ENCODE assay signal across 27 cellular contexts in the genomic region with DNA sequence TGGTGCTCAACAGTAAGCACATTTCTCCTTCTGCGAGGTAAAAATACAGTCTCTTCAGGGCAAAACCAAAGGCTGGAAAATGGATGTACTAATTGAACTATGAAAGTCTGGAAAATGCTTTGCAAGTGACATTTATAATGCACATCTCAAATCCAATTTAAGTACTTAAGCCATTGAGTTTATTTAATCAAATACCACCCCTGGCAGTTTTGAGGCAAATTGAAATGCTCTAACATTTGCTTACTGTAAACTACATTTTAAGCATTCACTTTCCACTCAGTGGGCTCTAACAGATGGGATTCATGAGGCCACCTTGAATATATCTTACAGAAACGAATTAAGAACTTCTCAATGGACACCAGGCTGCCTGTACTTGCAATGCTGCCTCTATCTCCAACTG.
"Had no signal": no experiment of that assay in that cellular context is flagged by ENCODE, and none has a peak within 500 bp of the region (broad histone marks: within the 10 kb centered on the region; RNA-seq: fewer than 3 reads in every experiment).

No MANE protein-coding gene starts in this region.

- ATAC-seq: natural killer cell; psoas muscle; right cardiac atrium; right lobe of liver; stimulated activated effector memory CD8-positive, alpha-beta T cell treated with anti-CD3 and anti-CD28 coated beads, Interleukin-12 subunit alpha, Interleukin-12 subunit beta, amount 100 ng/mL, for 72 hours; stimulated activated naive B cell treated with anti-CD40 and anti-IgM and Interleukin-4, amounts not matched to agents 10 μg/mL and 1 μg/mL and 100 μg/mL, for 72 hours had no signal

- H3K36me3 ChIP-seq: neural progenitor cell, ovary, right lobe of liver, sigmoid colon, stomach, thoracic aorta, thyroid gland, tibial nerve, upper lobe of left lung had no signal

- H3K9ac ChIP-seq: neural progenitor cell, parathyroid adenoma had no signal

- H3K4me1 Mint-ChIP-seq: natural killer cell; stimulated activated effector memory CD8-positive, alpha-beta T cell treated with anti-CD3 and anti-CD28 coated beads, Interleukin-12 subunit alpha, Interleukin-12 subunit beta, amount 100 ng/mL, for 72 hours had no signal

- H3K27me3 ChIP-seq: neural progenitor cell, ovary, right lobe of liver, sigmoid colon, stomach, thyroid gland, tibial nerve, upper lobe of left lung had no signal

- H3K27ac Mint-ChIP-seq: natural killer cell; nephron; neural progenitor cell; progenitor cell of endocrine pancreas; stimulated activated effector memory CD8-positive, alpha-beta T cell treated with anti-CD3 and anti-CD28 coated beads, Interleukin-12 subunit alpha, Interleukin-12 subunit beta, amount 100 ng/mL, for 72 hours; stimulated activated naive B cell treated with anti-CD40 and anti-IgM and Interleukin-4, amounts not matched to agents 10 μg/mL and 1 μg/mL and 100 μg/mL, for 72 hours; stimulated activated naive CD8-positive, alpha-beta T cell treated with anti-CD3 and anti-CD28 coated beads, Interleukin-15, Interleukin-2, amounts not matched to agents 100 ng/mL and 50 ng/mL, for 24 hours had no signal

- H3K4me2 ChIP-seq: neural progenitor cell had no signal

- H3K9me3 Mint-ChIP-seq: natural killer cell; nephron; neural progenitor cell; stimulated activated effector memory CD8-positive, alpha-beta T cell treated with anti-CD3 and anti-CD28 coated beads, Interleukin-12 subunit alpha, Interleukin-12 subunit beta, amount 100 ng/mL, for 72 hours; stimulated activated naive B cell treated with anti-CD40 and anti-IgM and Interleukin-4, amounts not matched to agents 10 μg/mL and 1 μg/mL and 100 μg/mL, for 72 hours; stimulated activated naive CD8-positive, alpha-beta T cell treated with anti-CD3 and anti-CD28 coated beads, Interleukin-15, Interleukin-2, amounts not matched to agents 100 ng/mL and 50 ng/mL, for 24 hours had no signal

- H3K36me3 Mint-ChIP-seq: stimulated activated effector memory CD8-positive, alpha-beta T cell treated with anti-CD3 and anti-CD28 coated beads, Interleukin-12 subunit alpha, Interleukin-12 subunit beta, amount 100 ng/mL, for 72 hours had no signal

- H2AFZ ChIP-seq: neural progenitor cell, parathyroid adenoma had no signal

- H3K4me1 ChIP-seq: neural progenitor cell, parathyroid adenoma, psoas muscle, right lobe of liver, sigmoid colon, stomach, thyroid gland, tibial nerve, upper lobe of left lung had no signal

- H3K9me3 ChIP-seq: ovary, psoas muscle, right lobe of liver, sigmoid colon, stomach, thoracic aorta, thyroid gland, tibial nerve, upper lobe of left lung had no signal

- H3K79me2 ChIP-seq: parathyroid adenoma had no signal

- H3K4me3 Mint-ChIP-seq: natural killer cell; nephron; neural progenitor cell; stimulated activated effector memory CD8-positive, alpha-beta T cell treated with anti-CD3 and anti-CD28 coated beads, Interleukin-12 subunit alpha, Interleukin-12 subunit beta, amount 100 ng/mL, for 72 hours; stimulated activated naive B cell treated with anti-CD40 and anti-IgM and Interleukin-4, amounts not matched to agents 10 μg/mL and 1 μg/mL and 100 μg/mL, for 72 hours; stimulated activated naive CD8-positive, alpha-beta T cell treated with anti-CD3 and anti-CD28 coated beads, Interleukin-15, Interleukin-2, amounts not matched to agents 100 ng/mL and 50 ng/mL, for 24 hours had no signal

- DNase-seq: natural killer cell; occipital lobe; ovary; posterior cingulate gyrus; psoas muscle; right cardiac atrium; right lobe of liver; sigmoid colon; small intestine; stimulated activated CD4-positive, alpha-beta T cell treated with anti-CD3 and anti-CD28 coated beads, Interleukin-15, amount 100 ng/mL, for 24 hours; stimulated activated CD4-positive, alpha-beta T cell treated with anti-CD3 and anti-CD28 coated beads, Interleukin-2, amount 100 ng/mL, for 24 hours; stimulated activated CD4-positive, alpha-beta T cell treated with anti-CD3 and anti-CD28 coated beads, Interleukin-2, amount 100 ng/mL, for 48 hours; stimulated activated CD4-positive, alpha-beta T cell treated with anti-CD3 and anti-CD28 coated beads, Interleukin-4, amount 100 ng/mL, for 24 hours; stimulated activated naive B cell treated with anti-CD40 and anti-IgM and Interleukin-4, amounts not matched to agents 10 μg/mL and 1 μg/mL and 100 μg/mL, for 72 hours; stimulated activated naive CD4-positive, alpha-beta T cell treated with Interleukin-2 at 50 U/mL for 16 hours; stomach; thyroid gland; trophoblast cell had no signal

- H3K27me3 Mint-ChIP-seq: progenitor cell of endocrine pancreas; stimulated activated naive B cell treated with anti-CD40 and anti-IgM and Interleukin-4, amounts not matched to agents 10 μg/mL and 1 μg/mL and 100 μg/mL, for 72 hours; stimulated activated naive CD8-positive, alpha-beta T cell treated with anti-CD3 and anti-CD28 coated beads, Interleukin-15, Interleukin-2, amounts not matched to agents 100 ng/mL and 50 ng/mL, for 24 hours had no signal

- H3K27ac ChIP-seq: neural progenitor cell, ovary, parathyroid adenoma, psoas muscle, right lobe of liver, sigmoid colon, stomach, thoracic aorta, thyroid gland, tibial nerve, upper lobe of left lung had no signal

- H3K4me3 ChIP-seq: neural progenitor cell, ovary, psoas muscle, right lobe of liver, sigmoid colon, stomach, thoracic aorta, thyroid gland, tibial nerve, upper lobe of left lung had no signal
